19 cellular contexts compared by ENCODE assay signal in the genomic region with DNA sequence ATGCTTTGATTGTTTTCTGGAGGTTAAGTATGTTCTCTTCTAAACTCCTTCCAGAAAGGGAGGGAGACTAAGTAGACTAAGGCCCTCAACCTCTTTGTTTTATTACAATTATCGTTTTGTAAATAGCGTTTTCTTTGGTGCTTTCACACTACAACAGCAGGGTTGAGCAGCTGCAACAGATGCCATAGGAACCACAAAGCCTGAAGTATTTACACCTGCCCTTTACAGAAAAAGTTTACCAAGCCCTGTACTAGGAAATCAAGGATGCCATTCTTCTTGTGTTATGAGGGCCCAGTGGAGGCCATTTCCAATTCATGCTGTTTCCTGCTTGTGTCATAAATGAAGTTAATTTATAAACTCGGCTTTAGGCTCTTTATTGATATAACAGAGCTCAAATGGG.
"Had no signal": no experiment of that assay in that cellular context is flagged by ENCODE, and none has a peak within 500 bp of the region (broad histone marks: within the 10 kb centered on the region; RNA-seq: fewer than 3 reads in every experiment).

No MANE protein-coding gene starts in this region.

- DNase-seq: activated CD4-positive, alpha-beta T cell treated with anti-CD3 and anti-CD28 coated beads, Interleukin-2, amount 50 U/mL, for 4 hours; activated gamma-delta T cell; cerebellar nuclear complex; effector CD8-positive, alpha-beta T cell; gastrocnemius medialis; heart left ventricle; kidney; left lung; mammary epithelial cell; naive B cell; ovary; psoas muscle; right cardiac atrium; small intestine; stimulated activated CD4-positive, alpha-beta T cell treated with anti-CD3 and anti-CD28 coated beads, Interleukin-15, amount 100 ng/mL, for 24 hours; stimulated activated CD4-positive, alpha-beta T cell treated with anti-CD3 and anti-CD28 coated beads, Interleukin-2, amount 100 ng/mL, for 48 hours; uterus; WERI-Rb-1 had no signal

- ATAC-seq: esophagus mucosa, gastrocnemius medialis, heart left ventricle, left lung, psoas muscle, right cardiac atrium had no signal
